ENCODE assay signal across 19 cellular contexts in genomic region chr9:134234001-134234660, GRCh38.
DNase-seq lines count a peak whose midpoint lies in the region; ATAC-seq and TF ChIP-seq lines count a peak whose summit lies in the region.
"Had no signal": no experiment of that assay in that cellular context is flagged by ENCODE, and none has a peak within 500 bp of the region (broad histone marks: within the 10 kb centered on the region; RNA-seq: fewer than 3 reads in every experiment).

No MANE protein-coding gene starts in this region.

- peaks cover 3% of the 10 kb centered on the region for H3K27me3 Mint-ChIP-seq in activated naive CD8-positive, alpha-beta T cell treated with anti-CD3 and anti-CD28 coated beads, Interleukin-2, amount 50 U/mL, for 24 hours
- H3K27me3 Mint-ChIP-seq in activated naive CD8-positive, alpha-beta T cell treated with anti-CD3 and anti-CD28 coated beads for 36 hours: no peaks in the 10 kb centered on the region
- H3K27me3 Mint-ChIP-seq in activated T-helper 17 cell treated with anti-CD3 and anti-CD28 coated beads, Interleukin-2, amount 50 U/mL, for 72 hours: peaks cover 4% of the 10 kb centered on the region
- H3K27me3 Mint-ChIP-seq in stimulated activated memory B cell treated with anti-CD40 and anti-IgM and Interleukin-4, amounts not matched to agents 10 μg/mL and 1 μg/mL and 100 μg/mL, for 72 hours: peaks cover 68% of the 10 kb centered on the region

- H3K27ac ChIP-seq in suprapubic skin: no peak overlapping the region
- H3K27ac ChIP-seq: KMS-11, SJSA1 had no signal

- no peak overlapping the region for H3K4me3 ChIP-seq in suprapubic skin
- H3K4me3 ChIP-seq: MG63, SJSA1 had no signal

- no peaks in the 10 kb centered on the region for H3K36me3 Mint-ChIP-seq in activated naive CD8-positive, alpha-beta T cell treated with anti-CD3 and anti-CD28 coated beads, Interleukin-2, amount 50 U/mL, for 24 hours (ENCODE audit: low read depth)
- no peaks in the 10 kb centered on the region for H3K36me3 Mint-ChIP-seq in activated naive CD8-positive, alpha-beta T cell treated with anti-CD3 and anti-CD28 coated beads for 36 hours
- H3K36me3 Mint-ChIP-seq in activated T-helper 17 cell treated with anti-CD3 and anti-CD28 coated beads, Interleukin-2, amount 50 U/mL, for 72 hours (ENCODE audit: low read depth): no peaks in the 10 kb centered on the region
- H3K36me3 Mint-ChIP-seq in stimulated activated memory B cell treated with anti-CD40 and anti-IgM and Interleukin-4, amounts not matched to agents 10 μg/mL and 1 μg/mL and 100 μg/mL, for 72 hours: no peaks in the 10 kb centered on the region
- H3K36me3 Mint-ChIP-seq: CD14-positive monocyte had no signal

- no peaks in the 10 kb centered on the region for H3K4me1 Mint-ChIP-seq in activated naive CD8-positive, alpha-beta T cell treated with anti-CD3 and anti-CD28 coated beads, Interleukin-2, amount 50 U/mL, for 24 hours
- no peaks in the 10 kb centered on the region for H3K4me1 Mint-ChIP-seq in activated naive CD8-positive, alpha-beta T cell treated with anti-CD3 and anti-CD28 coated beads for 36 hours
- H3K4me1 Mint-ChIP-seq in activated T-helper 17 cell treated with anti-CD3 and anti-CD28 coated beads, Interleukin-2, amount 50 U/mL, for 72 hours: no peaks in the 10 kb centered on the region
- H3K4me1 Mint-ChIP-seq in stimulated activated memory B cell treated with anti-CD40 and anti-IgM and Interleukin-4, amounts not matched to agents 10 μg/mL and 1 μg/mL and 100 μg/mL, for 72 hours: no peaks in the 10 kb centered on the region
- H3K4me1 Mint-ChIP-seq: CD14-positive monocyte had no signal

- no peaks in the 10 kb centered on the region for H3K9me3 Mint-ChIP-seq in activated naive CD8-positive, alpha-beta T cell treated with anti-CD3 and anti-CD28 coated beads, Interleukin-2, amount 50 U/mL, for 24 hours
- no peaks in the 10 kb centered on the region for H3K9me3 Mint-ChIP-seq in activated naive CD8-positive, alpha-beta T cell treated with anti-CD3 and anti-CD28 coated beads for 36 hours
- H3K9me3 Mint-ChIP-seq in activated T-helper 17 cell treated with anti-CD3 and anti-CD28 coated beads, Interleukin-2, amount 50 U/mL, for 72 hours: no peaks in the 10 kb centered on the region
- no peaks in the 10 kb centered on the region for H3K9me3 Mint-ChIP-seq in stimulated activated memory B cell treated with anti-CD40 and anti-IgM and Interleukin-4, amounts not matched to agents 10 μg/mL and 1 μg/mL and 100 μg/mL, for 72 hours

- no peak for TF ChIP-seq EP300 in suprapubic skin (IDR thresholded peaks at IDR 0.05)

- H3K4me1 ChIP-seq in suprapubic skin: peaks cover 59% of the 10 kb centered on the region
- H3K4me1 ChIP-seq: SJSA1 had no signal

- H3K4me3 Mint-ChIP-seq in activated naive CD8-positive, alpha-beta T cell treated with anti-CD3 and anti-CD28 coated beads, Interleukin-2, amount 50 U/mL, for 24 hours: no peak overlapping the region
- no peak overlapping the region for H3K4me3 Mint-ChIP-seq in activated naive CD8-positive, alpha-beta T cell treated with anti-CD3 and anti-CD28 coated beads for 36 hours
- H3K4me3 Mint-ChIP-seq in activated T-helper 17 cell treated with anti-CD3 and anti-CD28 coated beads, Interleukin-2, amount 50 U/mL, for 72 hours: no peak overlapping the region
- H3K4me3 Mint-ChIP-seq in stimulated activated memory B cell treated with anti-CD40 and anti-IgM and Interleukin-4, amounts not matched to agents 10 μg/mL and 1 μg/mL and 100 μg/mL, for 72 hours: no peak overlapping the region
- H3K4me3 Mint-ChIP-seq: CD14-positive monocyte had no signal

- no peak overlapping the region for H3K27ac Mint-ChIP-seq in activated naive CD8-positive, alpha-beta T cell treated with anti-CD3 and anti-CD28 coated beads, Interleukin-2, amount 50 U/mL, for 24 hours
- no peak overlapping the region for H3K27ac Mint-ChIP-seq in activated naive CD8-positive, alpha-beta T cell treated with anti-CD3 and anti-CD28 coated beads for 36 hours
- H3K27ac Mint-ChIP-seq in activated T-helper 17 cell treated with anti-CD3 and anti-CD28 coated beads, Interleukin-2, amount 50 U/mL, for 72 hours: no peak overlapping the region
- no peak overlapping the region for H3K27ac Mint-ChIP-seq in stimulated activated memory B cell treated with anti-CD40 and anti-IgM and Interleukin-4, amounts not matched to agents 10 μg/mL and 1 μg/mL and 100 μg/mL, for 72 hours

- no peak for TF ChIP-seq CTCF in suprapubic skin (IDR thresholded peaks at IDR 0.05)

- peak; percentile 15 for ATAC-seq in activated naive CD8-positive, alpha-beta T cell treated with anti-CD3 and anti-CD28 coated beads, Interleukin-2, amount 50 U/mL, for 24 hours
- peak; percentile 6 for ATAC-seq in activated T-helper 17 cell treated with anti-CD3 and anti-CD28 coated beads, Interleukin-2, amount 50 U/mL, for 72 hours (replicated peaks)
- ATAC-seq in esophagus mucosa: peak; percentile 49
- peak; percentile 6 for ATAC-seq in stimulated activated memory B cell treated with anti-CD40 and anti-IgM and Interleukin-4, amounts not matched to agents 10 μg/mL and 1 μg/mL and 100 μg/mL, for 72 hours

- no peaks in the 10 kb centered on the region for H3K9me3 ChIP-seq in suprapubic skin
- H3K9me3 ChIP-seq: MG63, SJSA1 had no signal

- no peak for DNase-seq in activated naive CD8-positive, alpha-beta T cell treated with anti-CD3 and anti-CD28 coated beads, Interleukin-2, amount 50 U/mL, for 24 hours
- no peak for DNase-seq in activated naive CD8-positive, alpha-beta T cell treated with anti-CD3 and anti-CD28 coated beads for 36 hours
- DNase-seq in suprapubic skin (ENCODE audit: low spot score in 2 of 2) (no peak), OCI-M2 (lab: John Stamatoyannopoulos, UW; ENCODE audit: unreplicated experiment) (no peak), NCI-H345 treated with DMSO at 0.1 percent for 48 hours (lab: John Stamatoyannopoulos, UW; ENCODE audit: unreplicated experiment) (no peak)
- DNase-seq: COR-L47, DMS153, MG63, NCI-H1417, NCI-H1930, NCI-H2171 treated with DMSO at 0.1 percent for 48 hours, NCI-H510A, NCI-H82 had no signal

- no peak for TF ChIP-seq POLR2A in suprapubic skin (IDR thresholded peaks at IDR 0.05)

- WGBS in suprapubic skin: 58% methylated on average over 4 of the region's 21 CpGs

- H3K27me3 ChIP-seq in suprapubic skin: peaks cover 18% of the 10 kb centered on the region
- H3K27me3 ChIP-seq: MG63, SJSA1 had no signal

- no peaks in the 10 kb centered on the region for H3K36me3 ChIP-seq in suprapubic skin
- H3K36me3 ChIP-seq: MG63, SJSA1 had no signal
